In genomic region chr22:34330432-34330831, GRCh38 we compare ENCODE assay signal across 37 cellular contexts.
"Had no signal": no experiment of that assay in that cellular context is flagged by ENCODE, and none has a peak within 500 bp of the region (broad histone marks: within the 10 kb centered on the region; RNA-seq: fewer than 3 reads in every experiment).

No MANE protein-coding gene starts in this region.

- ATAC-seq: activated CD8-positive, alpha-beta T cell treated with anti-CD3 and anti-CD28 coated beads for 36 hours; activated naive CD4-positive, alpha-beta T cell treated with anti-CD3 and anti-CD28 coated beads, Interleukin-2, amount 50 U/mL, for 72 hours; activated T-cell treated with anti-CD3 and anti-CD28 coated beads, Interleukin-2, amount 50 U/mL, for 4 hours; activated T-cell treated with anti-CD3 and anti-CD28 coated beads, Interleukin-2, amount 50 U/mL, for 72 hours; activated T-helper 17 cell treated with anti-CD3 and anti-CD28 coated beads, Interleukin-2, amount 50 U/mL, for 72 hours; body of pancreas had no signal

- H3K27me3 ChIP-seq: adrenal gland, body of pancreas, brain microvascular endothelial cell, breast epithelium had no signal

- H3K27ac ChIP-seq: adrenal gland, body of pancreas, brain microvascular endothelial cell, breast epithelium, VCaP had no signal

- H3K36me3 Mint-ChIP-seq: activated CD4-positive, alpha-beta memory T cell treated with anti-CD3 and anti-CD28 coated beads for 36 hours; activated naive CD8-positive, alpha-beta T cell treated with anti-CD3 and anti-CD28 coated beads for 36 hours had no signal

- H3K36me3 ChIP-seq: adrenal gland, brain microvascular endothelial cell, breast epithelium had no signal

- DNase-seq: activated B cell treated with CpG ODN at 0.5 μM for 24 hours; activated CD4-positive, alpha-beta memory T cell treated with anti-CD3 and anti-CD28 coated beads for 36 hours; activated CD4-positive, alpha-beta T cell treated with anti-CD3 and anti-CD28 coated beads for 4 hours; activated CD4-positive, alpha-beta T cell treated with anti-CD3 and anti-CD28 coated beads, Interleukin-2, amount 10 ng/mL, durations not matched to agents 24 days and 14 days; activated CD4-positive, alpha-beta T cell treated with anti-CD3 and anti-CD28 coated beads, Interleukin-2, amount 50 U/mL, for 1 hour; activated CD4-positive, alpha-beta T cell treated with anti-CD3 and anti-CD28 coated beads, Interleukin-2, amount 50 U/mL, for 4 hours; activated CD4-positive, CD25-positive, alpha-beta regulatory T cell treated with anti-CD3 and anti-CD28 coated beads, Interleukin-2, amount 50 U/mL, for 72 hours; activated CD8-positive, alpha-beta memory T cell treated with anti-CD3 and anti-CD28 coated beads, Interleukin-2, amount 50 U/mL, for 4 hours; activated CD8-positive, alpha-beta T cell treated with anti-CD3 and anti-CD28 coated beads for 36 hours; activated effector memory CD4-positive, alpha-beta T cell treated with anti-CD3 and anti-CD28 coated beads, Interleukin-2, amount 50 U/mL, for 16 hours; activated gamma-delta T cell treated with Interleukin-2 at 50 U/mL for 16 hours; activated naive CD4-positive, alpha-beta T cell; activated naive CD4-positive, alpha-beta T cell treated with anti-CD3 and anti-CD28 coated beads for 36 hours; activated naive CD4-positive, alpha-beta T cell treated with anti-CD3 and anti-CD28 coated beads, Interleukin-2, amount 50 U/mL, for 16 hours; activated naive CD8-positive, alpha-beta T cell treated with anti-CD3 and anti-CD28 coated beads for 36 hours; activated T-cell treated with anti-CD3 and anti-CD28 coated beads for 4 hours; activated T-cell treated with anti-CD3 and anti-CD28 coated beads, Interleukin-2, amount 50 U/mL, for 1 hour; activated T-cell treated with anti-CD3 and anti-CD28 coated beads, Interleukin-2, amount 50 U/mL, for 4 hours; activated T-cell treated with anti-CD3 and anti-CD28 coated beads, Interleukin-2, amount 50 U/mL, for 72 hours; adrenal gland; amniotic stem cell; aorta; body of pancreas; brain microvascular endothelial cell; central memory CD4-positive, alpha-beta T cell; T-helper 1 cell; T-helper 2 cell; T-helper 9 cell had no signal

- H3K4me1 ChIP-seq: adrenal gland, body of pancreas, breast epithelium had no signal

- H3K4me3 ChIP-seq: adrenal gland, body of pancreas, breast epithelium had no signal

- H3K4me3 Mint-ChIP-seq: activated B cell treated with CpG ODN at 0.5 μM for 24 hours; activated CD4-positive, alpha-beta memory T cell treated with anti-CD3 and anti-CD28 coated beads for 36 hours; activated CD4-positive, alpha-beta T cell treated with anti-CD3 and anti-CD28 coated beads, Interleukin-2, amount 10 ng/mL, durations not matched to agents 24 days and 14 days; activated CD8-positive, alpha-beta T cell treated with anti-CD3 and anti-CD28 coated beads for 36 hours; activated naive CD4-positive, alpha-beta T cell treated with anti-CD3 and anti-CD28 coated beads for 36 hours; activated naive CD8-positive, alpha-beta T cell treated with anti-CD3 and anti-CD28 coated beads for 36 hours; activated T-cell treated with anti-CD3 and anti-CD28 coated beads, Interleukin-2, amount 50 U/mL, for 4 hours; activated T-cell treated with anti-CD3 and anti-CD28 coated beads, Interleukin-2, amount 50 U/mL, for 72 hours; activated T-helper 1 cell treated with anti-CD3 and anti-CD28 coated beads, Interleukin-12 subunit alpha, Interleukin-12 subunit beta, Interleukin-2, Interleukin-4 antibody, amounts not matched to agents 30 ng/mL and 10 ng/mL and 1 ng/mL, durations not matched to agents 14 hours and 24 hours and 36 hours; activated T-helper 17 cell treated with anti-CD3 and anti-CD28 coated beads, Interleukin-2, amount 50 U/mL, for 72 hours; T-helper 1 cell treated with Interleukin-12 subunit alpha and Interleukin-12 subunit beta and Interleukin-4 antibody, amounts not matched to agents 30 μg/mL and 1 μg/mL, for 36 hours; T-helper 2 cell treated with Interferon-gamma antibody and Interleukin-4, amounts not matched to agents 5 μg/mL and 100 μg/mL, for 36 hours had no signal

- H3K9me3 ChIP-seq: adrenal gland, body of pancreas had no signal

- FAIRE-seq: astrocyte, TTC549 had no signal

- H3K27ac Mint-ChIP-seq: activated B cell treated with CpG ODN at 0.5 μM for 24 hours; activated CD4-positive, alpha-beta memory T cell treated with anti-CD3 and anti-CD28 coated beads for 36 hours; activated CD4-positive, alpha-beta T cell treated with anti-CD3 and anti-CD28 coated beads, Interleukin-2, amount 10 ng/mL, durations not matched to agents 24 days and 14 days; activated CD8-positive, alpha-beta T cell treated with anti-CD3 and anti-CD28 coated beads for 36 hours; activated naive CD4-positive, alpha-beta T cell treated with anti-CD3 and anti-CD28 coated beads for 36 hours; activated naive CD4-positive, alpha-beta T cell treated with anti-CD3 and anti-CD28 coated beads, Interleukin-2, amount 50 U/mL, for 72 hours; activated naive CD8-positive, alpha-beta T cell treated with anti-CD3 and anti-CD28 coated beads for 36 hours; activated T-cell treated with anti-CD3 and anti-CD28 coated beads, Interleukin-2, amount 50 U/mL, for 72 hours; activated T-helper 1 cell treated with anti-CD3 and anti-CD28 coated beads, Interleukin-12 subunit alpha, Interleukin-12 subunit beta, Interleukin-2, Interleukin-4 antibody, amounts not matched to agents 30 ng/mL and 10 ng/mL and 1 ng/mL, durations not matched to agents 14 hours and 24 hours and 36 hours; activated T-helper 17 cell treated with anti-CD3 and anti-CD28 coated beads, Interleukin-2, amount 50 U/mL, for 72 hours; T-helper 1 cell treated with Interleukin-12 subunit alpha and Interleukin-12 subunit beta and Interleukin-4 antibody, amounts not matched to agents 30 μg/mL and 1 μg/mL, for 36 hours; T-helper 2 cell treated with Interferon-gamma antibody and Interleukin-4, amounts not matched to agents 5 μg/mL and 100 μg/mL, for 36 hours had no signal

- H3K4me1 Mint-ChIP-seq: activated B cell treated with CpG ODN at 0.5 μM for 24 hours; activated CD4-positive, alpha-beta T cell treated with anti-CD3 and anti-CD28 coated beads, Interleukin-2, amount 10 ng/mL, durations not matched to agents 24 days and 14 days; activated naive CD8-positive, alpha-beta T cell treated with anti-CD3 and anti-CD28 coated beads for 36 hours; activated T-helper 17 cell treated with anti-CD3 and anti-CD28 coated beads, Interleukin-2, amount 50 U/mL, for 72 hours had no signal

- H3K9me3 Mint-ChIP-seq: activated T-helper 17 cell treated with anti-CD3 and anti-CD28 coated beads, Interleukin-2, amount 50 U/mL, for 72 hours had no signal

- H3K27me3 Mint-ChIP-seq: activated B cell treated with CpG ODN at 0.5 μM for 24 hours; activated CD4-positive, alpha-beta memory T cell treated with anti-CD3 and anti-CD28 coated beads for 36 hours; activated CD4-positive, alpha-beta T cell treated with anti-CD3 and anti-CD28 coated beads, Interleukin-2, amount 10 ng/mL, durations not matched to agents 24 days and 14 days; activated CD8-positive, alpha-beta T cell treated with anti-CD3 and anti-CD28 coated beads for 36 hours; activated T-helper 17 cell treated with anti-CD3 and anti-CD28 coated beads, Interleukin-2, amount 50 U/mL, for 72 hours had no signal
